8 cellular contexts compared by ENCODE assay signal in the genomic region with DNA sequence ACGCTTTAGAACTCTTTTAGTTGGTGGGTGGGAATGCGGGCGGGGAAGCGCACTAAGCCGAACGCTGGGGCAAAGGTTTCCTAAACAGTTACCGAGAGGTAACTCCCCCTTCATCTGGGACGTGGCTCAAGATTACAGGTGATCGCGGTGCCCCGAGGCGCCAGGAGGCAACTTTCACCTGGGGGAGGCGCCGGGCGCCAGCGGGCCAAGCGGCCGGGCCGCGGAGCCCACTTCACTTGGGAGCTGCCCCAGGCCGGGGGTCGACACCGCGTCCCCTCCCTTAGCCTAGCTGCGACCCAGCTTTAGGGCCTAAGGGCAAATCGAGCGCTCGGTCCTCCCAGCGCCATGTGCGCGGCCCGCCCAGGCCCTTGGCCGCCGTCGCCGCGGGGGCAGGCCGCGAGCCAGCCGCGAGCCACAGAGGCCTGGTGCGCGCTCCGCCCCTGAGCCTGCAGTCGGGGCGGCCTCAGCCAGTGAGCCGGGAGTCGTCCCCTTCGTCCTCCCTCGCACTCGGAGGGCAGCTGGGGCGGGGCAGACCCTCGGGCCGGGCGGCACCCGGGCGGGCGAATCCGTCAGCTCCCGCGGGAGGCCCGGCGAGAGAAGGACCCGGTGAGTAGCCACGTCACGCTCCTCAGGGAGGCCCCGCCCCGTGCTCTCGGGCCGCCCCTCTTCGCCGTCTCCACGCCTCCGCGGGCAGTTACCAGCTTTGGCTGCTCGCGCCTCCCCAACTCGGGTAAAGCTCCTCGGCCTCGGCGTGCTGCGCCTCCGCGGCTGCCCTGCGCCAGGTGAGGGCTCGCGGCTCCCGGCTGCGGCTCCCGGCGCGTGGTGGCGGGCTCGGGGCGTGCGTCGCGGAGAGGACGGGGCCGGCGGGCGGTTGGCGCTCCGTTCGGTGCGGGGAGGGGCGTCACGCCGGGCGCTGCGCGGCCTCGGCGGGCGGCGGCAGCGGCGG. TPM values are rescaled to one million over a fixed set of nuclear protein-coding genes. Genes with fewer than 3 reads are reported as not detected.
DNase-seq lines count a peak whose midpoint lies in the region; ATAC-seq and TF ChIP-seq lines count a peak whose summit lies in the region.

Gene LARP1B (plus strand): TSS at position 693 of the 946 bp plus-strand sequence. CDS start 13,640 bp downstream, outside the sequence.

- TF ChIP-seq CTCF in GM13976 (IDR thresholded peaks at IDR 0.05; ENCODE audit: borderline replicate concordance, control extremely low read depth, extremely low read depth, insufficient read depth, missing control alignments) (no peak), heart left ventricle (IDR thresholded peaks at IDR 0.05) (no peak), upper lobe of left lung (IDR thresholded peaks at IDR 0.05) (peak in 1 of 6 experiments; percentile 10)

- no peaks in the 10 kb centered on the region for H3K36me3 ChIP-seq in heart left ventricle
- no peaks in the 10 kb centered on the region for H3K36me3 ChIP-seq in upper lobe of left lung

- no peaks in the 10 kb centered on the region for H3K9me3 ChIP-seq in heart left ventricle
- no peaks in the 10 kb centered on the region for H3K9me3 ChIP-seq in upper lobe of left lung

- intact Hi-C loops in heart left ventricle (cut with DNase I), result loop anchor here in 3 of 10 donors (1.0 to 10.0 kb wide), 6 partner anchors 94 to 1031 kb away; partner anchors contain the start of genes ABHD18 (in 1 of the 3), HSPA4L (in 1 of the 3), MFSD8 (in 1 of the 3) and PGRMC2 (in 1 of the 3)
- intact Hi-C loops in posterior vena cava (cut with DNase I), result no loop called here

- TF ChIP-seq POLR2A in heart left ventricle (IDR thresholded peaks at IDR 0.05), result peak; percentile 17 to 90
- peak in 3 of 4 donors; percentile 72 to 95 (median 85) for TF ChIP-seq POLR2A in upper lobe of left lung (IDR thresholded peaks at IDR 0.05)

- peak within 1 kb of the TSS; percentile 85 for H3K27ac ChIP-seq in adipose tissue (ENCODE audit: low read depth, low read length)
- H3K27ac ChIP-seq in heart left ventricle, result peak within 1 kb of the TSS; percentile 87 to 99 (median 97)
- peak within 1 kb of the TSS; percentile 92 to 95 (median 94) for H3K27ac ChIP-seq in upper lobe of left lung

- peak within 1 kb of the TSS; percentile 70 to 92 (median 76) for H3K4me3 ChIP-seq in heart left ventricle
- peak within 1 kb of the TSS; percentile 83 to 92 (median 88) for H3K4me3 ChIP-seq in upper lobe of left lung

- DNase-seq in GM13976 (ENCODE audit: low spot score) (peak; percentile 98), NCI-H1436 (lab: John Stamatoyannopoulos, UW) (peak; percentile 95), T-cell (peak; percentile 76 to 94 (median 84)), heart left ventricle (peak; percentile 95 to 98 (median 97)), posterior vena cava (ENCODE audit: low spot score) (peak; percentile 99), upper lobe of left lung (peak; percentile 97 to 99)

- ATAC-seq in HG02840 (IDR thresholded peaks at IDR 0.05; ENCODE audit: low FRiP score, unreplicated experiment) (peak; percentile 93), T-cell (replicated peaks in 1 of 4) (peak; percentile 90 to 94 (median 90)), heart left ventricle (peak; percentile 97 to 98 (median 98)), upper lobe of left lung (ENCODE audit: low FRiP score in 2 of 2) (peak; percentile 97 to 99)

- CTCF ChIA-PET in T-cell (lab: Charles Lee), result no interaction called here

- POLR2A ChIA-PET in T-cell (lab: Charles Lee), result interaction anchor here (0.6 to 1.3 kb wide), 9 partner anchors 9 to 225 kb away, joined by 3 to 11 read pairs (median 5); partner anchors contain the start of genes ABHD18 (in 2 of the 2) and MFSD8 (in 2 of the 2)

- peak within 1 kb of the TSS; percentile 88 to 89 for H3K27ac Mint-ChIP-seq in T-cell

- peak within 1 kb of the TSS; percentile 81 to 84 (median 81) for H3K4me3 Mint-ChIP-seq in T-cell

- WGBS in adipose tissue, 3 donors, result 0 to 1% (median 1%) methylated on average over 80 to 118 of the region's 118 CpGs
- 0 to 2% (median 1%) methylated on average over 33 to 118 of the region's 118 CpGs for WGBS in heart left ventricle, 4 donors
- 1% methylated on average over 7 to 32 of the region's 118 CpGs for WGBS in upper lobe of left lung, 2 donors

- H3K27me3 ChIP-seq in heart left ventricle, result no peaks in the 10 kb centered on the region
- no peaks in the 10 kb centered on the region for H3K27me3 ChIP-seq in upper lobe of left lung

- H3K36me3 Mint-ChIP-seq in T-cell, result no peaks in the 10 kb centered on the region

- no peaks in the 10 kb centered on the region for H3K9me3 Mint-ChIP-seq in T-cell

- H3K4me1 Mint-ChIP-seq in T-cell, result peaks cover 0 to 16% (median 14%) of the 10 kb centered on the region in 3 donors

- no peaks in the 10 kb centered on the region for H3K27me3 Mint-ChIP-seq in T-cell

- H3K4me1 ChIP-seq in heart left ventricle (peaks cover 0 to 15% (median 4%) of the 10 kb centered on the region in 12 donors), upper lobe of left lung (peaks cover 0 to 20% (median 6%) of the 10 kb centered on the region in 4 donors)

- in situ Hi-C loops in GM13976 (cut with MboI; ENCODE audit: low sequenced_read_pairs, unreplicated experiment), result no loop called here

- TF ChIP-seq EP300 in upper lobe of left lung (IDR thresholded peaks at IDR 0.05), result peak in 1 of 4 donors; percentile 9

RNA-seq across cellular contexts. Expression of gene LARP1B, which starts in this region (rescaled TPM):
- total RNA-seq in T-cell, result 10 to 100 TPM in 4 of 5 donors, 1 to 10 TPM in 1; 9.6 to 15.5 (median 13.1) TPM
- 10 to 100 TPM in 2 of 3 donors, 1 to 10 TPM in 1; 9.7 to 16.5 (median 10.6) TPM for polyA plus RNA-seq in adipose tissue
- 10 to 100 TPM; 14.8 to 22.5 (median 18.0) TPM for total RNA-seq in heart left ventricle
- 10 to 100 TPM; 12.8 to 31.3 TPM for polyA plus RNA-seq in heart left ventricle
- total RNA-seq in posterior vena cava, result 10 to 100 TPM; 17.9 to 25.8 TPM
- 10 to 100 TPM; 13.8 to 41.7 (median 20.7) TPM for total RNA-seq in upper lobe of left lung

Comparison
In these comparisons a context has a peak if more than half of its experiments do, and no peak if none do; other contexts are left out.
1. Peak in every context shown above with its lines: DNase-seq, ATAC-seq, H3K4me3 ChIP-seq and H3K27ac ChIP-seq.